8 cellular contexts compared by ENCODE assay signal in genomic region chr3:79538-79937, GRCh38.
"Had no signal": no experiment of that assay in that cellular context is flagged by ENCODE, and none has a peak within 500 bp of the region (broad histone marks: within the 10 kb centered on the region; RNA-seq: fewer than 3 reads in every experiment).

No MANE protein-coding gene starts in this region.

- FAIRE-seq: H54, HTR-8/SVneo had no signal

- H3K9ac ChIP-seq: GM23248, KMS-11 had no signal

- H3K4me3 ChIP-seq: GM23248 had no signal

- H3K27ac ChIP-seq: GM23248, KMS-11 had no signal

- H2AFZ ChIP-seq: GM23248 had no signal

- DNase-seq: GM23248, GOT3, H9, HCEC 1CT, KBM-7 had no signal

- H3K4me2 ChIP-seq: KMS-11 had no signal
